In the genomic region with DNA sequence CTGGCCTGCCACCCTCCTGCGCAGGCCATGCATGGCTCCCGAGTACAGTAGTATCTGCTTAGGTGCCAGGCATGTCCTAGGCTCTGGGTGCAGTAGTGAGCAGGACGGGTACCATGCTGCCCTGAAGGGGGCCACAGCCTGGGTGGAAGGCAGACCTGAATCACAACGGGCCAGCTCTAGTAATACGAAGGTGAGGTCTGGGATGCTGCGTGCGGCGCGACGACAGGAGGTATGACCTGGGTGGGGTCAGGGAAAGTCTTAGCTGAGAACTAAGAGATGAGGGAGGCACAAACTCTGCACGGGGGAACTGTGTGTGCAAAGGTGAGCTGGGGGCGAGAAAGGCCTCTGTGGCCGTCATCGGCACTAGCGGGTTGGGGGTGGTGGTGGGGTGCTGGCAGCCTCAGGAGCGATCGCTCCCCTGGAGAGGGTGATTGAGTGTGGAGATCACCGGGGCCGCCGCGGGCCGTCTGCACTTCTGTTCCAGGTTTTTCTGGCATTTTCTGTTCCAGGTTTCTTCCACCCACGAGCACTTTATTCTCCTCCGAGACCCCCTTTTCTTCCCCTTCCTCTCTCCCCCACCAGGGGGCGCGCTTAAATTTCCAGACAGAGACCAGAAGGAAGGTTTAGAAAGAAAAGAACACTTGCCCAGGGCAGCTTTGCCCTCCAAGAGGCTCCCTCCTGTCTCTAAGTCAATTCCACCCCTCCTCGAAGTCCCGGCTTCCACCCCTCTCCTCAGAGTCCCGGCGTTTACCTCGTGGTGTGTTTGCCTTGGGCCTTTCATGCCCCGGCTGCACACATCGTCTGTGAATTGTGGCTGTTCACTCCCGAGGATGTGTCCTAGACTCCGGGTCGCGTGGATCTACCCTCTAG, we compare ENCODE assay signal across 8 cellular contexts. TPM values are rescaled to one million over a fixed set of nuclear protein-coding genes. Genes with fewer than 3 reads are reported as not detected.
DNase-seq lines count a peak whose midpoint lies in the region; ATAC-seq, FAIRE-seq and TF ChIP-seq lines count a peak whose summit lies in the region.

No MANE protein-coding gene starts in this region.

- no peaks in the 10 kb centered on the region for H3K36me3 ChIP-seq in DND-41 (ENCODE audit: insufficient read depth, low read length)
- peaks cover 21% of the 10 kb centered on the region for H3K36me3 ChIP-seq in astrocyte (ENCODE audit: insufficient read depth, low read length)

- H3K36me3 Mint-ChIP-seq in T-helper 2 cell treated with Interferon-gamma antibody and Interleukin-4, amounts not matched to agents 5 μg/mL and 100 μg/mL, for 36 hours (ENCODE audit: low read depth): no peaks in the 10 kb centered on the region
- H3K36me3 Mint-ChIP-seq in astrocyte (ENCODE audit: low read depth, unreplicated experiment) (peaks cover 29% of the 10 kb centered on the region), immature natural killer cell (no peaks in the 10 kb centered on the region)

- H3K27ac ChIP-seq in DND-41 (ENCODE audit: low read length) (no peak overlapping the region), astrocyte (ENCODE audit: low read depth, low read length) (no peak overlapping the region)

- H3K9me3 ChIP-seq in DND-41 (ENCODE audit: insufficient read depth, low read length, severe bottlenecking) (no peaks in the 10 kb centered on the region), astrocyte (ENCODE audit: insufficient read depth, low read depth, low read length) (no peaks in the 10 kb centered on the region)

- H3K79me2 ChIP-seq in DND-41 (ENCODE audit: insufficient read depth, low read length): no peaks in the 10 kb centered on the region
- H3K79me2 ChIP-seq in astrocyte (ENCODE audit: insufficient read depth, low read length): peaks cover 32% of the 10 kb centered on the region

- no peak overlapping the region for H2AFZ ChIP-seq in DND-41 (ENCODE audit: low read depth, low read length)
- no peak overlapping the region for H2AFZ ChIP-seq in astrocyte (ENCODE audit: low read depth, low read length)

- TF ChIP-seq CTCF in DND-41 (IDR thresholded peaks at IDR 0.05; ENCODE audit: borderline replicate concordance, extremely low read depth, low read length, poor library complexity, severe bottlenecking): peak; percentile 92
- peak; percentile 80 for TF ChIP-seq CTCF in astrocyte (IDR thresholded peaks at IDR 0.05; ENCODE audit: insufficient read depth, low read depth, low read length)

- H3K27ac Mint-ChIP-seq in T-helper 2 cell treated with Interferon-gamma antibody and Interleukin-4, amounts not matched to agents 5 μg/mL and 100 μg/mL, for 36 hours: no peak overlapping the region
- H3K27ac Mint-ChIP-seq in astrocyte (ENCODE audit: unreplicated experiment): peak overlapping the region; percentile 26
- peak overlapping the region in 1 of 6 donors; percentile 40 for H3K27ac Mint-ChIP-seq in immature natural killer cell

- no peaks in the 10 kb centered on the region for H3K9me3 Mint-ChIP-seq in T-helper 2 cell treated with Interferon-gamma antibody and Interleukin-4, amounts not matched to agents 5 μg/mL and 100 μg/mL, for 36 hours
- H3K9me3 Mint-ChIP-seq in astrocyte (ENCODE audit: unreplicated experiment): no peaks in the 10 kb centered on the region
- H3K9me3 Mint-ChIP-seq in immature natural killer cell: no peaks in the 10 kb centered on the region

- H3K4me3 ChIP-seq in DND-41 (ENCODE audit: low read depth in 1 of 2, low read length in 2 of 2) (no peak overlapping the region), astrocyte (ENCODE audit: insufficient read depth, low read depth, low read length) (no peak overlapping the region)

- peaks cover 3% of the 10 kb centered on the region for H3K4me1 Mint-ChIP-seq in T-helper 2 cell treated with Interferon-gamma antibody and Interleukin-4, amounts not matched to agents 5 μg/mL and 100 μg/mL, for 36 hours (ENCODE audit: low read depth)
- H3K4me1 Mint-ChIP-seq in astrocyte (ENCODE audit: low read depth, unreplicated experiment): peaks cover 16% of the 10 kb centered on the region
- H3K4me1 Mint-ChIP-seq in immature natural killer cell: peaks cover 0 to 9% of the 10 kb centered on the region in 2 donors

- H3K27me3 ChIP-seq in DND-41 (ENCODE audit: insufficient read depth, low read length, poor library complexity): no peaks in the 10 kb centered on the region
- no peaks in the 10 kb centered on the region for H3K27me3 ChIP-seq in astrocyte (ENCODE audit: insufficient read depth, low read length)

- FAIRE-seq in astrocyte (lab: Jason Lieb, UNC): no peak

- H3K9ac ChIP-seq in DND-41 (ENCODE audit: low read depth, low read length): no peak overlapping the region
- H3K9ac ChIP-seq in astrocyte (ENCODE audit: low read length): no peak overlapping the region

- H3K4me3 Mint-ChIP-seq in T-helper 2 cell treated with Interferon-gamma antibody and Interleukin-4, amounts not matched to agents 5 μg/mL and 100 μg/mL, for 36 hours: peak overlapping the region; percentile 28
- H3K4me3 Mint-ChIP-seq in astrocyte (ENCODE audit: unreplicated experiment): no peak overlapping the region
- H3K4me3 Mint-ChIP-seq in immature natural killer cell: peak overlapping the region in 4 of 5 donors; percentile 36 to 68 (median 55)

- no peaks in the 10 kb centered on the region for H4K20me1 ChIP-seq in DND-41 (ENCODE audit: insufficient read depth, low read length)
- peaks cover 68% of the 10 kb centered on the region for H4K20me1 ChIP-seq in astrocyte (ENCODE audit: insufficient read depth, low read length)

- H3K4me1 ChIP-seq in DND-41 (ENCODE audit: insufficient read depth, low read length) (0 out of 2 replicates have a peak, but pooled peaks cover 6% of the 10 kb centered on the region), astrocyte (ENCODE audit: insufficient read depth, low read length) (peaks cover 24% of the 10 kb centered on the region)

- ATAC-seq in DND-41 (ENCODE audit: insufficient read depth, low read depth) (peak; percentile 79), GM19455 (IDR thresholded peaks at IDR 0.05; ENCODE audit: unreplicated experiment) (no peak), GM21723 (IDR thresholded peaks at IDR 0.05; ENCODE audit: unreplicated experiment) (no peak)

- peaks cover 5% of the 10 kb centered on the region for H3K27me3 Mint-ChIP-seq in T-helper 2 cell treated with Interferon-gamma antibody and Interleukin-4, amounts not matched to agents 5 μg/mL and 100 μg/mL, for 36 hours (ENCODE audit: low read depth)
- H3K27me3 Mint-ChIP-seq in astrocyte (ENCODE audit: low read depth, unreplicated experiment) (no peaks in the 10 kb centered on the region), immature natural killer cell (ENCODE audit: low read depth in 3 of 3) (peaks cover 4 to 8% (median 5%) of the 10 kb centered on the region in 3 donors)

- H3K4me2 ChIP-seq in DND-41 (ENCODE audit: insufficient read depth, low read length) (no peak overlapping the region), astrocyte (ENCODE audit: low read length) (no peak overlapping the region)

- DNase-seq in DND-41: peak; percentile 75
- DNase-seq in M059J (ENCODE audit: low read depth): peak; percentile 41
- peak; percentile 51 for DNase-seq in T-helper 2 cell treated with Interferon-gamma antibody and Interleukin-4, amounts not matched to agents 5 μg/mL and 100 μg/mL, for 36 hours (ENCODE audit: low spot score)
- no peak for DNase-seq in astrocyte (ENCODE audit: low read depth)
- peak; percentile 38 to 48 (median 43) for DNase-seq in immature natural killer cell
- peak; percentile 61 to 69 for DNase-seq in stimulated activated CD4-positive, alpha-beta T cell treated with anti-CD3 and anti-CD28 coated beads, Interleukin-1b, Interleukin-23, amount 100 ng/mL, for 4 hours (ENCODE audit: low read depth in 2 of 2)

RNA-seq across cellular contexts. Expression of a gene that starts 15.1 kb away (rescaled TPM):
- total RNA-seq in M059J (2014; rRNA removed; shearing (Covaris generic)): 11.7 and 25.0 TPM in 2 replicates
- total RNA-seq in astrocyte: 56.6 and 72.4 TPM in 2 replicates
- not detected for polyA plus RNA-seq in immature natural killer cell

RNA-seq across cellular contexts. Expression of a gene that starts 21.6 kb away (rescaled TPM):
- total RNA-seq in M059J (2014; rRNA removed; shearing (Covaris generic)): 6.3 and 7.5 TPM in 2 replicates
- 4.1 and 4.5 TPM in 2 replicates for total RNA-seq in astrocyte
- polyA plus RNA-seq in immature natural killer cell: not detected

RNA-seq across cellular contexts. Expression of a gene that starts 44.9 kb away (rescaled TPM):
- 99.6 and 133 TPM in 2 replicates for total RNA-seq in M059J (2014; rRNA removed; shearing (Covaris generic))
- total RNA-seq in astrocyte: 214 and 302 TPM in 2 replicates
- under 1 TPM in 2 of 3 donors, not detected in 1; 0.91 TPM for polyA plus RNA-seq in immature natural killer cell
